7 cellular contexts compared by ENCODE assay signal in genomic region chr1:181088079-181089016, GRCh38. TPM values are rescaled to one million over a fixed set of nuclear protein-coding genes. Genes with fewer than 3 reads are reported as not detected.
DNase-seq lines count a peak whose midpoint lies in the region; ATAC-seq and TF ChIP-seq lines count a peak whose summit lies in the region.

Gene IER5, plus strand, starts transcription at chr1:181088700. Its CDS starts 203 bp downstream, at chr1:181088903.

- DNase-seq in NCI-H2081 treated with DMSO at 0.1 percent for 48 hours (lab: John Stamatoyannopoulos, UW) (peak; percentile 87), T1000 (lab: John Stamatoyannopoulos, UW) (peak; percentile 98), astrocyte of the cerebellum (ENCODE audit: low read depth) (peak; percentile 86), hepatic stellate cell (ENCODE audit: low spot score) (peak; percentile 92), renal cortical epithelial cell (ENCODE audit: low read depth) (peak; percentile 83)

- H3K4me3 ChIP-seq in astrocyte of the cerebellum (ENCODE audit: low read depth, low read length), result peak within 1 kb of the TSS; percentile 72

- in situ Hi-C loops in astrocyte of the cerebellum (cut with HindIII; ENCODE audit: low sequenced_read_pairs), result no loop called here

- ATAC-seq in GM18519 (IDR thresholded peaks at IDR 0.05; ENCODE audit: low FRiP score, unreplicated experiment), result peak; percentile 63
- peak; percentile 71 for ATAC-seq in HG03045 (IDR thresholded peaks at IDR 0.05; ENCODE audit: unreplicated experiment)

- TF ChIP-seq CTCF in astrocyte of the cerebellum (IDR thresholded peaks at IDR 0.05; ENCODE audit: low read depth, low read length, missing control alignments), result no peak

RNA-seq across cellular contexts. Expression of gene IER5, which starts in this region (rescaled TPM):
- total RNA-seq in renal cortical epithelial cell, result 16.8 and 19.6 TPM in 2 replicates

Comparison
In these comparisons a context has a peak if more than half of its experiments do, and no peak if none do; other contexts are left out.
1. Peak in every context shown above with its lines: DNase-seq, ATAC-seq and H3K4me3 ChIP-seq.